2 cellular contexts compared by ENCODE assay signal in genomic region chr2:106115665-106116064, GRCh38.
TF ChIP-seq lines count a peak whose summit lies in the region.

No MANE protein-coding gene starts in this region.

TF ChIP-seq in HCT116, 20 proteins besides CTCF, POLR2A, EP300 and RAD21:
- TF ChIP-seq YY1 (IDR thresholded peaks at IDR 0.05; ENCODE audit: extremely low read depth, insufficient replicate concordance, low read depth, low read length) (no peak), SRF (IDR thresholded peaks at IDR 0.05; ENCODE audit: low read depth) (no peak), ZNF274 (IDR thresholded peaks at IDR 0.05; ENCODE audit: low read depth, low read length) (no peak), POLR2AphosphoS5 (IDR thresholded peaks at IDR 0.05; ENCODE audit: low read depth, low read length) (no peak), TCF7L2 (IDR thresholded peaks at IDR 0.05; ENCODE audit: borderline replicate concordance, extremely low read depth, insufficient read depth, insufficient read length) (no peak), EZH2phosphoT487 (IDR thresholded peaks at IDR 0.05; ENCODE audit: borderline replicate concordance) (no peak), SIN3A (IDR thresholded peaks at IDR 0.05; ENCODE audit: low read depth) (no peak), MAX (IDR thresholded peaks at IDR 0.05) (no peak), ZFX (IDR thresholded peaks at IDR 0.05) (no peak), REST (IDR thresholded peaks at IDR 0.05; ENCODE audit: low read depth) (no peak), FOSL1 (IDR thresholded peaks at IDR 0.05; ENCODE audit: low read depth) (no peak), ATF3 (IDR thresholded peaks at IDR 0.05) (no peak), JUND (IDR thresholded peaks at IDR 0.05) (no peak), CBX3 (IDR thresholded peaks at IDR 0.05; ENCODE audit: low read depth) (no peak), CEBPB (IDR thresholded peaks at IDR 0.05; ENCODE audit: low read depth) (no peak), SP1 (IDR thresholded peaks at IDR 0.05; ENCODE audit: low read depth) (no peak), ELF1 (IDR thresholded peaks at IDR 0.05; ENCODE audit: borderline replicate concordance, low read depth) (no peak), EZH2 (IDR thresholded peaks at IDR 0.05) (no peak)
TF ChIP-seq in HCT116: peak in this region for 0.

TF ChIP-seq in K562, 482 proteins besides CTCF, POLR2A, EP300 and RAD21 (continues in another document):
- TF ChIP-seq MNT (conservative IDR thresholded peaks at IDR 0.05) = peak in 1 of 2 experiments; percentile 29; a peak in 1 of 4 replicates
- no peak for TF ChIP-seq DDX20 (tag; IDR thresholded peaks at IDR 0.05; ENCODE audit: low read depth)
- TF ChIP-seq MLLT1 (IDR thresholded peaks at IDR 0.05) = no peak
- 0 out of 2 replicates have a peak, but pooled peaks have one; percentile 11 for TF ChIP-seq CEBPG (CRISPR knock-in tag; IDR thresholded peaks at IDR 0.05)
- TF ChIP-seq CEBPG (tag; conservative IDR thresholded peaks at IDR 0.05 in 1 of 2, IDR thresholded peaks at IDR 0.05 in 1 of 2) = no peak
- TF ChIP-seq ZNF140 (CRISPR knock-in tag; IDR thresholded peaks at IDR 0.05) = no peak
- no peak for TF ChIP-seq SRF (CRISPR knock-in tag; IDR thresholded peaks at IDR 0.05)
- TF ChIP-seq CEBPB (tag; IDR thresholded peaks at IDR 0.05) = no peak
- no peak for TF ChIP-seq TFAM (CRISPR knock-in tag; conservative IDR thresholded peaks at IDR 0.05)
- TF ChIP-seq ZNF589 (CRISPR knock-in tag; IDR thresholded peaks at IDR 0.05; ENCODE audit: low read depth) = no peak
- TF ChIP-seq ZBTB12 (CRISPR knock-in tag; IDR thresholded peaks at IDR 0.05) = no peak
- peak; percentile 75 for TF ChIP-seq FOSL1 (tag; conservative IDR thresholded peaks at IDR 0.05)
- TF ChIP-seq SETDB1 (IDR thresholded peaks at IDR 0.05; ENCODE audit: low read length) = no peak
- TF ChIP-seq SMAD3 (CRISPR knock-in tag; conservative IDR thresholded peaks at IDR 0.05) = no peak
- no peak for TF ChIP-seq SP2 (IDR thresholded peaks at IDR 0.05; ENCODE audit: extremely low read depth, low read depth, low read length, poor library complexity, severe bottlenecking)
- TF ChIP-seq NR2C2 (CRISPR knock-in tag; IDR thresholded peaks at IDR 0.05) = no peak
- TF ChIP-seq NR2C2 (tag; IDR thresholded peaks at IDR 0.05) = peak; percentile 39; the same call in 1 of the 2 replicates
- no peak for TF ChIP-seq ID3 (CRISPR knock-in tag; IDR thresholded peaks at IDR 0.05)
- TF ChIP-seq ID3 (tag; IDR thresholded peaks at IDR 0.05) = no peak
- TF ChIP-seq SUPT5H (IDR thresholded peaks at IDR 0.05) = no peak
- no peak for TF ChIP-seq MAFK (IDR thresholded peaks at IDR 0.05; ENCODE audit: low read length)
- no peak for TF ChIP-seq NELFE (IDR thresholded peaks at IDR 0.05; ENCODE audit: insufficient read depth, insufficient read length)
- no peak for TF ChIP-seq EZH2 (IDR thresholded peaks at IDR 0.05; ENCODE audit: borderline replicate concordance, low read depth, low read length)
- no peak for TF ChIP-seq KAT7 (CRISPR knock-in tag; IDR thresholded peaks at IDR 0.05; ENCODE audit: borderline replicate concordance)
- TF ChIP-seq CBX8 (IDR thresholded peaks at IDR 0.05; ENCODE audit: borderline replicate concordance, extremely low read depth, low read depth, low read length, poor library complexity, severe bottlenecking) = no peak
- TF ChIP-seq EP400 (IDR thresholded peaks at IDR 0.05) = no peak
- no peak for TF ChIP-seq MBD2 (IDR thresholded peaks at IDR 0.05; ENCODE audit: borderline replicate concordance, low read depth)
- no peak for TF ChIP-seq TBL1XR1 (IDR thresholded peaks at IDR 0.05; ENCODE audit: low read length in 2 of 2)
- no peak for TF ChIP-seq PRDM10 (IDR thresholded peaks at IDR 0.05; ENCODE audit: partially characterized antibody)
- TF ChIP-seq KDM5B (IDR thresholded peaks at IDR 0.05; ENCODE audit: insufficient replicate concordance, low read depth, low read length) = no peak
- TF ChIP-seq ZNF830 (CRISPR knock-in tag; IDR thresholded peaks at IDR 0.05) = no peak
- peak; percentile 22 for TF ChIP-seq MAX (CRISPR knock-in tag; IDR thresholded peaks at IDR 0.05)
- no peak for TF ChIP-seq ZNF232 (CRISPR knock-in tag; IDR thresholded peaks at IDR 0.05)
- TF ChIP-seq ATF3 (IDR thresholded peaks at IDR 0.05) = peak; percentile 6; the same call in 1 of the 2 replicates
- 0 out of 2 replicates have a peak, but pooled peaks have one; percentile 15 for TF ChIP-seq ATF3 (CRISPR knock-in tag; conservative IDR thresholded peaks at IDR 0.05)
- TF ChIP-seq SMAD4 (CRISPR knock-in tag; conservative IDR thresholded peaks at IDR 0.05) = no peak
- TF ChIP-seq MECOM (CRISPR knock-in tag; IDR thresholded peaks at IDR 0.05) = no peak
- TF ChIP-seq MTA3 (IDR thresholded peaks at IDR 0.05; ENCODE audit: borderline replicate concordance) = no peak
- TF ChIP-seq NR2C1 (IDR thresholded peaks at IDR 0.05) = no peak
- TF ChIP-seq NR2C1 (tag; IDR thresholded peaks at IDR 0.05) = 0 out of 2 replicates have a peak, but pooled peaks have one; percentile 2
- no peak for TF ChIP-seq ZNF707 (CRISPR knock-in tag; conservative IDR thresholded peaks at IDR 0.05)
- no peak for TF ChIP-seq TAF9B (IDR thresholded peaks at IDR 0.05; ENCODE audit: partially characterized antibody)
- no peak for TF ChIP-seq ATF1 (CRISPR knock-in tag; IDR thresholded peaks at IDR 0.05)
- no peak for TF ChIP-seq ATF1 (tag; IDR thresholded peaks at IDR 0.05)
- no peak for TF ChIP-seq ZNF280A (IDR thresholded peaks at IDR 0.05; ENCODE audit: low read depth, partially characterized antibody)
- no peak for TF ChIP-seq CAMTA2 (CRISPR knock-in tag; conservative IDR thresholded peaks at IDR 0.05)
- TF ChIP-seq CCNT2 (IDR thresholded peaks at IDR 0.05; ENCODE audit: borderline replicate concordance, extremely low read depth, insufficient read length, low read depth, low read length) = no peak
- no peak for TF ChIP-seq HDAC6 (IDR thresholded peaks at IDR 0.05; ENCODE audit: low read depth, low read length)
- no peak for TF ChIP-seq DNMT1 (IDR thresholded peaks at IDR 0.05)
- peak; percentile 3 for TF ChIP-seq NEUROD1 (IDR thresholded peaks at IDR 0.05; ENCODE audit: borderline replicate concordance, low read depth, low read length, partially characterized antibody)
- TF ChIP-seq CHAMP1 (IDR thresholded peaks at IDR 0.05) = no peak
- no peak for TF ChIP-seq BMI1 (IDR thresholded peaks at IDR 0.05; ENCODE audit: low read length)
- TF ChIP-seq HCFC1 (IDR thresholded peaks at IDR 0.05; ENCODE audit: low read depth, low read length) = no peak
